Comparison of ENCODE assay signal across 1 cellular context in the genomic region with DNA sequence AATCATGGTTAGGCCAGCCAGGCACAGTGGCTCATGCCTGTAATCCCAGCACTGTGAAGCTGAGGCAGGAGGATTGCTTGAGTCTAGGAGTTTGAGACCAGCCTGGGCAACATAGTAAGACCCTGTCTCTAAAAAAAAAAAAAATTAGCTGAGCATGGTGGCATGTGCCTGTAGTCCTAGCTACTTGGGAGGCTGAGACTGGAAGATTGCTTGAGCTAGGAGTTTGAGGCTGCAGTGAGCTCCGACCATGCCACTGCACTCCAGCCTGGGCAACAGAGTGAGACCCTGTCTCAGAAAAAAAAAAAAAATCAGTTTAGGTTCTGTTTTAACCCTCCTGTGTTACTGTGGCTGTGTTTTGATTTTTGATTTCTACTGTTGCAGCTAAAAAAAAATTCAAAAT. TPM values are rescaled to one million over a fixed set of nuclear protein-coding genes. Genes with fewer than 3 reads are reported as not detected.
"Had no signal": no experiment of that assay in that cellular context is flagged by ENCODE, and none has a peak within 500 bp of the region (broad histone marks: within the 10 kb centered on the region; RNA-seq: fewer than 3 reads in every experiment).

No MANE protein-coding gene starts in this region.

RNA-seq across cellular contexts. Expression of a gene that starts 8.3 kb away (rescaled TPM):
- total RNA-seq: HT-29 had no signal
